10 cellular contexts compared by ENCODE assay signal in genomic region chr13:114025432-114026127, GRCh38. TPM values are rescaled to one million over a fixed set of nuclear protein-coding genes. Genes with fewer than 3 reads are reported as not detected.
DNase-seq lines count a peak whose midpoint lies in the region; ATAC-seq and TF ChIP-seq lines count a peak whose summit lies in the region.
"Had no signal": no experiment of that assay in that cellular context is flagged by ENCODE, and none has a peak within 500 bp of the region (broad histone marks: within the 10 kb centered on the region; RNA-seq: fewer than 3 reads in every experiment).

No MANE protein-coding gene starts in this region.

- no peaks in the 10 kb centered on the region for H3K36me3 ChIP-seq in breast epithelium
- H3K36me3 ChIP-seq in suprapubic skin = peaks cover 26% of the 10 kb centered on the region

- H3K27me3 ChIP-seq in breast epithelium (no peaks in the 10 kb centered on the region), suprapubic skin (no peaks in the 10 kb centered on the region)

- no peak for ATAC-seq in stimulated activated naive CD8-positive, alpha-beta T cell treated with anti-CD3 and anti-CD28 coated beads, Interleukin-15, Interleukin-2, amounts not matched to agents 100 U/mL and 50 U/mL, for 24 hours
- ATAC-seq: HCT116 had no signal

- H3K27me3 Mint-ChIP-seq in stimulated activated naive CD8-positive, alpha-beta T cell treated with anti-CD3 and anti-CD28 coated beads, Interleukin-15, Interleukin-2, amounts not matched to agents 100 ng/mL and 50 ng/mL, for 24 hours = no peaks in the 10 kb centered on the region

- H3K4me1 ChIP-seq in breast epithelium (no peaks in the 10 kb centered on the region), suprapubic skin (peaks cover 7% of the 10 kb centered on the region)

- no peaks in the 10 kb centered on the region for H3K9me3 Mint-ChIP-seq in stimulated activated naive CD8-positive, alpha-beta T cell treated with anti-CD3 and anti-CD28 coated beads, Interleukin-15, Interleukin-2, amounts not matched to agents 100 ng/mL and 50 ng/mL, for 24 hours

- in situ Hi-C loops in G401 (cut with HindIII; ENCODE audit: low sequenced_read_pairs) = no loop called here

- H3K4me3 ChIP-seq in breast epithelium (no peak overlapping the region), suprapubic skin (no peak overlapping the region)

- WGBS in suprapubic skin = 84% methylated on average over 19 of the region's 19 CpGs

- no peaks in the 10 kb centered on the region for H3K9me3 ChIP-seq in breast epithelium
- no peaks in the 10 kb centered on the region for H3K9me3 ChIP-seq in suprapubic skin

- no peak overlapping the region for H3K4me3 Mint-ChIP-seq in stimulated activated naive CD8-positive, alpha-beta T cell treated with anti-CD3 and anti-CD28 coated beads, Interleukin-15, Interleukin-2, amounts not matched to agents 100 ng/mL and 50 ng/mL, for 24 hours

- peaks cover 21% of the 10 kb centered on the region for H3K36me3 Mint-ChIP-seq in stimulated activated naive CD8-positive, alpha-beta T cell treated with anti-CD3 and anti-CD28 coated beads, Interleukin-15, Interleukin-2, amounts not matched to agents 100 ng/mL and 50 ng/mL, for 24 hours (ENCODE audit: low read depth)

- TF ChIP-seq CTCF in breast epithelium (IDR thresholded peaks at IDR 0.05) (no peak), suprapubic skin (IDR thresholded peaks at IDR 0.05) (no peak)

- intact Hi-C loops in breast epithelium (cut with DNase I; ENCODE audit: low total_unique reads) = loop anchor here (5.0 kb wide), 1 partner anchor 758 kb away; no protein-coding TSS in a partner anchor

- TF ChIP-seq POLR2A in breast epithelium (IDR thresholded peaks at IDR 0.05) = no peak
- TF ChIP-seq POLR2A in suprapubic skin (IDR thresholded peaks at IDR 0.05) = no peak

- no peaks in the 10 kb centered on the region for H3K4me1 Mint-ChIP-seq in stimulated activated naive CD8-positive, alpha-beta T cell treated with anti-CD3 and anti-CD28 coated beads, Interleukin-15, Interleukin-2, amounts not matched to agents 100 ng/mL and 50 ng/mL, for 24 hours (ENCODE audit: low read depth)

- H3K27ac ChIP-seq in breast epithelium (peak overlapping the region in 1 of 2 donors; percentile 20), suprapubic skin (no peak overlapping the region)

- no peak for DNase-seq in stimulated activated naive CD8-positive, alpha-beta T cell treated with anti-CD3 and anti-CD28 coated beads, Interleukin-15, Interleukin-2, amounts not matched to agents 100 U/mL and 50 U/mL, for 24 hours
- DNase-seq in brain pericyte (ENCODE audit: low read depth, low spot score) (peak; percentile 72), mucosa of gallbladder (ENCODE audit: low spot score) (peak; percentile 28), D341Med (ENCODE audit: low spot score) (no peak), breast epithelium (ENCODE audit: low spot score in 2 of 2) (no peak), suprapubic skin (ENCODE audit: low spot score in 2 of 2) (no peak), G401 (ENCODE audit: low spot score) (no peak)

- TF ChIP-seq EP300 in suprapubic skin (IDR thresholded peaks at IDR 0.05) = no peak

- peak overlapping the region; percentile 63 for H3K27ac Mint-ChIP-seq in stimulated activated naive CD8-positive, alpha-beta T cell treated with anti-CD3 and anti-CD28 coated beads, Interleukin-15, Interleukin-2, amounts not matched to agents 100 ng/mL and 50 ng/mL, for 24 hours

RNA-seq across cellular contexts. Expression of gene C13orf46, which starts 51.7 kb away (rescaled TPM):
- total RNA-seq in mucosa of gallbladder (11.8 TPM), breast epithelium (under 1 TPM; 0.16 to 0.73 (median 0.66) TPM), suprapubic skin (1 to 10 TPM in 1 of 4 donors, under 1 TPM in 3; 0.16 to 1.4 (median 0.53) TPM)
- total RNA-seq in G401 (2014; rRNA removed; shearing (Covaris generic)) = not detected in 2 replicates
- total RNA-seq: bronchial epithelial cell had no signal

Comparison
In these comparisons a context has a peak if more than half of its experiments do, and no peak if none do; other contexts are left out.
1. DNase-seq: peak in brain pericyte (single experiment) and mucosa of gallbladder (single experiment); none in stimulated activated naive CD8-positive, alpha-beta T cell treated with anti-CD3 and anti-CD28 coated beads, Interleukin-15, Interleukin-2, amounts not matched to agents 100 U/mL and 50 U/mL, for 24 hours (single experiment), D341Med (single experiment), breast epithelium (0 of 2), suprapubic skin (0 of 2) and G401 (single experiment).